In the genomic region with DNA sequence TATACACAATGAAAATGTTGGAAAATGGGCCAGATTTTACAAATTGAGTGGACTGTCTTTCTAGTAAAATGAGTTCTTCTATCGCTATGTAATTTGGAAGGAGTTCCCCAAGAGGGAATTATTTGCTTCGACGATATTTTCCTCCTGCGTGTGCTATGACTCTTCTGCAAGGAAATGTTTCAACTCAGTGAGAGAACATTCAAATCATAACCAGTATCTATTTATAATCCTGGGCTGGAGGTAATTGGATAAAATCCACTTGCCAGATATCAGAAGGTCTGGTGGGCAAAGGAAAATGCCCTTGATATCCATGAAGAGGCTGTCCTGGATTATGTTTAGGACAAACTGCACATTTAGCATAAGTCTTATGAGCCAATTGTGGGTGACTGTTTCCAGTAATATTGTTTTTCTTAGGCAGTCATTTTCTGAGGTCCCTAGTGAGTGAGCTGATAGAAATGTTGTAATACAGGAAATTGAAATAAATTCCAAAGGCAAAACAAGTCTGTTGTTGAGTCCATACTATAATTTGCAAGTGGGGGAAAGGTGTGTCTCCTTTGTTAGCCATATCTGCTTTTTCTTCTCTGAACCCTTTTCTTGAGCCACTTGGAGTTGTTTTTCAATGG, we compare ENCODE assay signal across 15 cellular contexts. TPM values are rescaled to one million over a fixed set of nuclear protein-coding genes. Genes with fewer than 3 reads are reported as not detected.
DNase-seq lines count a peak whose midpoint lies in the region; ATAC-seq and TF ChIP-seq lines count a peak whose summit lies in the region.
"Had no signal": no experiment of that assay in that cellular context is flagged by ENCODE, and none has a peak within 500 bp of the region (broad histone marks: within the 10 kb centered on the region; RNA-seq: fewer than 3 reads in every experiment).

No MANE protein-coding gene starts in this region.

- H3K4me3 ChIP-seq in ACC112 (ENCODE audit: low read depth, low read length): peak overlapping the region; percentile 69
- no peak overlapping the region for H3K4me3 ChIP-seq in RWPE2 (ENCODE audit: severe bottlenecking)
- no peak overlapping the region for H3K4me3 ChIP-seq in fibroblast of lung (replicated peaks in 1 of 4; ENCODE audit: control extremely low read depth in 1 of 4, insufficient read depth in 1 of 4, low read depth in 3 of 4, low read length in 4 of 4)
- H3K4me3 ChIP-seq in mesenchymal stem cell (ENCODE audit: insufficient read depth in 1 of 2, low read depth in 1 of 2, low read length in 2 of 2): peak overlapping the region in 1 of 2 experiments; percentile 64
- H3K4me3 ChIP-seq in prostate gland: no peak overlapping the region
- H3K4me3 ChIP-seq: SK-N-MC, thoracic aorta had no signal

- no peak for DNase-seq in RWPE2 (ENCODE audit: low spot score)
- DNase-seq in fibroblast of lung (ENCODE audit: low read depth in 2 of 2): peak; percentile 18 to 25
- no peak for DNase-seq in mesenchymal stem cell
- no peak for DNase-seq in prostate gland (ENCODE audit: low spot score)
- DNase-seq in NCI-H2196 treated with DMSO at 0.1 percent for 48 hours (lab: John Stamatoyannopoulos, UW; ENCODE audit: unreplicated experiment): no peak
- DNase-seq: ACHN, activated gamma-delta T cell, MM.1S, small intestine had no signal

- no peak overlapping the region for H3K18ac ChIP-seq in mesenchymal stem cell (ENCODE audit: low read depth in 1 of 2, low read length in 2 of 2)

- H3K9me3 ChIP-seq in RWPE2 (ENCODE audit: severe bottlenecking) (no peaks in the 10 kb centered on the region), fibroblast of lung (ENCODE audit: control insufficient read depth, insufficient read depth, low read depth, low read length) (no peaks in the 10 kb centered on the region), mesenchymal stem cell (ENCODE audit: control insufficient read depth, low read length) (no peaks in the 10 kb centered on the region), prostate gland (no peaks in the 10 kb centered on the region)
- H3K9me3 ChIP-seq: thoracic aorta had no signal

- H3K79me1 ChIP-seq in mesenchymal stem cell (replicated peaks; ENCODE audit: low read length, poor library complexity, severe bottlenecking): peaks cover 20% of the 10 kb centered on the region

- H2BK120ac ChIP-seq in mesenchymal stem cell (ENCODE audit: low read depth, low read length): no peak overlapping the region

- 94% methylated on average over 3 of the region's 4 CpGs for WGBS in mesenchymal stem cell
- WGBS in prostate gland: 87% methylated on average over 4 of the region's 4 CpGs

- H3K27me3 ChIP-seq in ACC112 (ENCODE audit: insufficient read depth, low read length) (no peaks in the 10 kb centered on the region), RWPE2 (ENCODE audit: insufficient read depth, poor library complexity, severe bottlenecking) (no peaks in the 10 kb centered on the region), fibroblast of lung (ENCODE audit: control insufficient read depth, insufficient read depth, low read length) (no peaks in the 10 kb centered on the region), mesenchymal stem cell (ENCODE audit: control insufficient read depth in 1 of 2, insufficient read depth in 1 of 2, low read length in 2 of 2) (no peaks in the 10 kb centered on the region), prostate gland (replicated peaks; ENCODE audit: insufficient read depth) (no peaks in the 10 kb centered on the region)

- 0 out of 2 replicates have a peak, but pooled peaks cover 2% of the 10 kb centered on the region for H3K36me3 ChIP-seq in ACC112 (ENCODE audit: insufficient read depth, low read length)
- H3K36me3 ChIP-seq in RWPE2 (ENCODE audit: low read depth): no peaks in the 10 kb centered on the region
- no peaks in the 10 kb centered on the region for H3K36me3 ChIP-seq in fibroblast of lung (ENCODE audit: control insufficient read depth, insufficient read depth, low read length)
- H3K36me3 ChIP-seq in mesenchymal stem cell (ENCODE audit: control insufficient read depth in 1 of 2, insufficient read depth in 2 of 2, low read depth in 1 of 2, low read length in 2 of 2): peaks cover 0 to 1% of the 10 kb centered on the region in 2 experiments
- H3K36me3 ChIP-seq in prostate gland: no peaks in the 10 kb centered on the region
- H3K36me3 ChIP-seq: thoracic aorta had no signal

- H2AK5ac ChIP-seq in mesenchymal stem cell (ENCODE audit: low read length, severe bottlenecking): no peak overlapping the region

- TF ChIP-seq CTCF in RWPE2 (IDR thresholded peaks at IDR 0.05; ENCODE audit: poor library complexity, severe bottlenecking) (no peak), fibroblast of lung (conservative IDR thresholded peaks at IDR 0.05 in 1 of 2, IDR thresholded peaks at IDR 0.05 in 1 of 2; ENCODE audit: low read depth in 1 of 2, low read length in 2 of 2) (no peak), prostate gland (IDR thresholded peaks at IDR 0.05) (no peak)

- H3K27ac ChIP-seq in ACC112 (ENCODE audit: low read depth, low read length): peak overlapping the region; percentile 67
- no peak overlapping the region for H3K27ac ChIP-seq in RWPE2 (ENCODE audit: poor library complexity, severe bottlenecking)
- no peak overlapping the region for H3K27ac ChIP-seq in fibroblast of lung (ENCODE audit: insufficient read depth, low read length)
- H3K27ac ChIP-seq in mesenchymal stem cell (ENCODE audit: low read length, poor library complexity, severe bottlenecking): no peak overlapping the region
- no peak overlapping the region for H3K27ac ChIP-seq in prostate gland
- H3K27ac ChIP-seq: SK-N-MC, thoracic aorta had no signal

- H3K4me2 ChIP-seq in fibroblast of lung (ENCODE audit: extremely low read depth, insufficient read depth, low read length) (no peak overlapping the region), mesenchymal stem cell (ENCODE audit: low read length, poor library complexity, severe bottlenecking) (no peak overlapping the region)

- H2BK15ac ChIP-seq in mesenchymal stem cell (ENCODE audit: low read depth, poor library complexity, severe bottlenecking): no peak overlapping the region

- no peaks in the 10 kb centered on the region for H4K20me1 ChIP-seq in fibroblast of lung (ENCODE audit: control insufficient read depth, extremely low read depth, insufficient read depth, low read length)

- H4K8ac ChIP-seq in mesenchymal stem cell (ENCODE audit: low read length): no peak overlapping the region

- no peak overlapping the region for H2BK12ac ChIP-seq in mesenchymal stem cell (ENCODE audit: low read length in 2 of 2)

- peak; percentile 68 for ATAC-seq in RWPE2 (ENCODE audit: low read depth)
- no peak for ATAC-seq in GM21786 (IDR thresholded peaks at IDR 0.05; ENCODE audit: unreplicated experiment)
- ATAC-seq in GM19023 (IDR thresholded peaks at IDR 0.05; ENCODE audit: unreplicated experiment): no peak
- ATAC-seq: left lobe of liver had no signal

- H3K14ac ChIP-seq in mesenchymal stem cell (ENCODE audit: low read length in 2 of 2): no peak overlapping the region

- peaks cover 12% of the 10 kb centered on the region for H3K4me1 ChIP-seq in ACC112 (ENCODE audit: control insufficient read depth, insufficient read depth, low read length, unreplicated experiment)
- peaks cover 10% of the 10 kb centered on the region for H3K4me1 ChIP-seq in RWPE2 (ENCODE audit: insufficient read depth, poor library complexity, severe bottlenecking)
- no peaks in the 10 kb centered on the region for H3K4me1 ChIP-seq in fibroblast of lung (ENCODE audit: control insufficient read depth, extremely low read depth, insufficient read depth, low read length)
- no peaks in the 10 kb centered on the region for H3K4me1 ChIP-seq in mesenchymal stem cell (ENCODE audit: control insufficient read depth, insufficient read depth, low read depth, low read length)
- no peaks in the 10 kb centered on the region for H3K4me1 ChIP-seq in prostate gland (replicated peaks)

- H2AFZ ChIP-seq in ACC112 (ENCODE audit: low read length, unreplicated experiment) (peak overlapping the region; percentile 72), fibroblast of lung (ENCODE audit: low read length) (no peak overlapping the region), mesenchymal stem cell (ENCODE audit: low read depth, low read length) (no peak overlapping the region)

- no peak overlapping the region for H3K4ac ChIP-seq in mesenchymal stem cell (ENCODE audit: low read depth in 1 of 2, low read length in 2 of 2)

- no peak overlapping the region for H3K23ac ChIP-seq in mesenchymal stem cell (ENCODE audit: low read length in 2 of 2)

- intact Hi-C loops in prostate gland (cut with DNase I): no loop called here

- H3K9ac ChIP-seq in fibroblast of lung (ENCODE audit: insufficient read depth, low read length) (no peak overlapping the region), mesenchymal stem cell (ENCODE audit: low read length) (peak overlapping the region; percentile 81)

- no peak for TF ChIP-seq POLR2A in prostate gland (IDR thresholded peaks at IDR 0.05)

- H2BK5ac ChIP-seq in mesenchymal stem cell (ENCODE audit: low read depth, low read length, poor library complexity, severe bottlenecking): no peak overlapping the region

- H3K79me2 ChIP-seq in ACC112 (ENCODE audit: control insufficient read depth, insufficient read depth, low read length, unreplicated experiment) (no peaks in the 10 kb centered on the region), fibroblast of lung (ENCODE audit: control insufficient read depth, insufficient read depth, low read length) (no peaks in the 10 kb centered on the region)

- H4K91ac ChIP-seq in mesenchymal stem cell (ENCODE audit: low read length): no peak overlapping the region

RNA-seq across cellular contexts. Expression of gene RPIA, which starts 17.8 kb away (rescaled TPM):
- total RNA-seq in fibroblast of lung (6.4 and 6.7 TPM in 2 replicates), prostate gland (10 to 100 TPM in 1 of 2 donors, 1 to 10 TPM in 1; 8.2 to 12.2 TPM)
- polyA plus RNA-seq in fibroblast of lung: 9.4 and 9.9 TPM in 2 replicates
- polyA plus RNA-seq in fibroblast of lung (2012): 11.1 and 12.8 TPM in 2 replicates
- polyA minus RNA-seq in fibroblast of lung (ENCODE audit: low replicate concordance): 3.6 and 8.9 TPM in 2 replicates
- polyA plus RNA-seq in mesenchymal stem cell (2013, experiment 1 of 2): 5.9 TPM
- polyA plus RNA-seq in mesenchymal stem cell (2013, experiment 2 of 2): 6.0 TPM

Comparison
In these comparisons a context has a peak if more than half of its experiments do, and no peak if none do; other contexts are left out.
1. DNase-seq: peak in fibroblast of lung (2 of 2); none in RWPE2 (single experiment), mesenchymal stem cell (single experiment), prostate gland (single experiment) and NCI-H2196 treated with DMSO at 0.1 percent for 48 hours (single experiment).